Comparison of ENCODE assay signal across 1 cellular context in genomic region chr3:178508443-178508825, GRCh38.
TF ChIP-seq lines count a peak whose summit lies in the region.

No MANE protein-coding gene starts in this region.

TF ChIP-seq in HepG2, 621 proteins besides CTCF, POLR2A, EP300 and RAD21:
- peak; percentile 19; the same call in 1 of the 2 replicates for TF ChIP-seq ZBTB40 (IDR thresholded peaks at IDR 0.05)
- TF ChIP-seq ZBTB40 (CRISPR knock-in tag; IDR thresholded peaks at IDR 0.05), result peak; percentile 88; the same call in 1 of the 2 replicates
- no peak for TF ChIP-seq MTF1 (CRISPR knock-in tag; IDR thresholded peaks at IDR 0.05)
